In genomic region chr12:106118-106561, GRCh38 we compare ENCODE assay signal across 8 cellular contexts. TPM values are rescaled to one million over a fixed set of nuclear protein-coding genes. Genes with fewer than 3 reads are reported as not detected.
DNase-seq lines count a peak whose midpoint lies in the region; ATAC-seq and TF ChIP-seq lines count a peak whose summit lies in the region.

No MANE protein-coding gene starts in this region.

- TF ChIP-seq CTCF in AG09309 (IDR thresholded peaks at IDR 0.05; ENCODE audit: control insufficient read depth, insufficient read depth, low read depth, low read length, missing control alignments) (peak; percentile 2), ascending aorta (IDR thresholded peaks at IDR 0.05) (no peak)

- peaks cover 2% of the 10 kb centered on the region for H3K27me3 Mint-ChIP-seq in activated T-cell treated with anti-CD3 and anti-CD28 coated beads, Interleukin-2, amount 50 U/mL, for 4 hours (ENCODE audit: low read depth)

- no peak for DNase-seq in AG09309 (ENCODE audit: low read depth)
- DNase-seq in RPMI8226 = peak; percentile 96
- DNase-seq in AML-193 (lab: John Stamatoyannopoulos, UW) = no peak
- no peak for DNase-seq in activated T-cell treated with anti-CD3 and anti-CD28 coated beads, Interleukin-2, amount 50 U/mL, for 4 hours
- DNase-seq in ascending aorta (ENCODE audit: low spot score in 2 of 2) = no peak

- H3K9me3 Mint-ChIP-seq in activated T-cell treated with anti-CD3 and anti-CD28 coated beads, Interleukin-2, amount 50 U/mL, for 4 hours = no peaks in the 10 kb centered on the region

- peak overlapping the region; percentile 22 for H3K27ac ChIP-seq in skeletal muscle tissue (ENCODE audit: low read depth, low read length)
- H3K27ac ChIP-seq in ascending aorta = no peak overlapping the region

- ATAC-seq in GM19043 (IDR thresholded peaks at IDR 0.05; ENCODE audit: low read depth, unreplicated experiment) (peak; percentile 97), HG03066 (IDR thresholded peaks at IDR 0.05; ENCODE audit: low read depth, unreplicated experiment) (peak; percentile 71)
- ATAC-seq in activated T-cell treated with anti-CD3 and anti-CD28 coated beads, Interleukin-2, amount 50 U/mL, for 4 hours = no peak

- H3K4me1 ChIP-seq in skeletal muscle tissue (ENCODE audit: control insufficient read depth in 3 of 3, insufficient read depth in 3 of 3, low read length in 3 of 3) (peaks cover 0 to 7% (median 5%) of the 10 kb centered on the region in 3 donors), ascending aorta (no peaks in the 10 kb centered on the region)

- peaks cover 22 to 41% (median 26%) of the 10 kb centered on the region in 3 donors for H3K27me3 ChIP-seq in skeletal muscle tissue (ENCODE audit: control insufficient read depth in 3 of 3, insufficient read depth in 3 of 3, low read length in 3 of 3)
- no peaks in the 10 kb centered on the region for H3K27me3 ChIP-seq in ascending aorta

- peaks cover 17% of the 10 kb centered on the region for H3K4me1 Mint-ChIP-seq in activated T-cell treated with anti-CD3 and anti-CD28 coated beads, Interleukin-2, amount 50 U/mL, for 4 hours (ENCODE audit: low read depth)

- H3K9me3 ChIP-seq in skeletal muscle tissue (ENCODE audit: control insufficient read depth in 3 of 3, low read length in 3 of 3) (no peaks in the 10 kb centered on the region), ascending aorta (no peaks in the 10 kb centered on the region)

- H3K36me3 ChIP-seq in skeletal muscle tissue (ENCODE audit: control insufficient read depth in 3 of 3, insufficient read depth in 3 of 3, low read length in 3 of 3) = no peaks in the 10 kb centered on the region
- no peaks in the 10 kb centered on the region for H3K36me3 ChIP-seq in ascending aorta

- no peaks in the 10 kb centered on the region for H3K36me3 Mint-ChIP-seq in activated T-cell treated with anti-CD3 and anti-CD28 coated beads, Interleukin-2, amount 50 U/mL, for 4 hours (ENCODE audit: insufficient read depth)

- H3K4me3 ChIP-seq in AG09309 (ENCODE audit: control insufficient read depth, low read depth, low read length) = no peak overlapping the region
- no peak overlapping the region for H3K4me3 ChIP-seq in skeletal muscle tissue (ENCODE audit: low read length in 3 of 3)
- no peak overlapping the region for H3K4me3 ChIP-seq in ascending aorta

- no peak overlapping the region for H3K4me3 Mint-ChIP-seq in activated T-cell treated with anti-CD3 and anti-CD28 coated beads, Interleukin-2, amount 50 U/mL, for 4 hours

- no peak overlapping the region for H3K9ac ChIP-seq in skeletal muscle tissue (ENCODE audit: low read depth in 1 of 3, low read length in 3 of 3)

- intact Hi-C loops in ascending aorta (cut with DNase I) = no loop called here

RNA-seq across cellular contexts. Expression of gene IQSEC3, which starts 39.6 kb away (rescaled TPM):
- total RNA-seq in skeletal muscle tissue (1.0 TPM), ascending aorta (0.53 TPM)
- under 1 TPM; 0.46 to 0.82 (median 0.51) TPM for total RNA-seq in activated T-cell treated with anti-CD3 and anti-CD28 coated beads, Interleukin-2, amount 50 U/mL, for 4 hours

Comparison
In these comparisons a context has a peak if more than half of its experiments do, and no peak if none do; other contexts are left out.
1. ATAC-seq: peak in GM19043 (single experiment) and HG03066 (single experiment); none in activated T-cell treated with anti-CD3 and anti-CD28 coated beads, Interleukin-2, amount 50 U/mL, for 4 hours (0 of 2).